Comparison of ENCODE assay signal across 8 cellular contexts in the genomic region with DNA sequence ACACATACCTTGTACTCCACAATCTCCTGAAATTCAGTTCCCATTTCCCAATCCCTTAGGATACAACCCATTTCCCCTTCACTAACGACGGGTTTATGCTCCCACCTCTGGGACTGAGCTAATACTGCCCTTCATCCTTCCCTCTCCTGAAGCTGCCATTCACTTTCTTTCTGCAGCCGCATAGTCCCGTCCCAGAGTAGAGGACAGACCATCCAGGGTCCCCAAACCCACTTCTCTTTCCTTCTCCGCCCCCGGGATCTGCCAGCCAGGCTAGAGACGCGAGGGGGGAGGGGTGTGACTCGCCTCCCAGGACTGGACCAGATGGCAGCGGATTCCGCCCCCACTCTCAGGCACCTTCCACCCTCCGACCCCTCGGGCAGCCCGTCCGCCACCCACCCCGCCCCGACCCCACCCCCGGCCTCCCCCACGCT. TPM values are rescaled to one million over a fixed set of nuclear protein-coding genes. Genes with fewer than 3 reads are reported as not detected.
DNase-seq lines count a peak whose midpoint lies in the region; TF ChIP-seq lines count a peak whose summit lies in the region.

No MANE protein-coding gene starts in this region.

- peaks cover 12% of the 10 kb centered on the region for H3F3A ChIP-seq in neural progenitor cell (ENCODE audit: low read depth)

- DNase-seq in EL (peak; percentile 58), HEK293T (ENCODE audit: extremely low spot score) (peak; percentile 71), NCI-H524 (lab: John Stamatoyannopoulos, UW) (peak; percentile 46 to 57), fibroblast of villous mesenchyme (ENCODE audit: low read depth) (peak; percentile 33), neural progenitor cell (ENCODE audit: low spot score) (peak; percentile 78), transverse colon (peak; percentile 63), SIG-M5 (lab: John Stamatoyannopoulos, UW) (no peak)
- peak; percentile 47 to 60 for DNase-seq in activated T-cell treated with anti-CD3 and anti-CD28 coated beads, Interleukin-2, amount 50 U/mL, for 48 hours

- peak overlapping the region; percentile 88 for H3K27ac Mint-ChIP-seq in neural progenitor cell

- H2AFZ ChIP-seq in neural progenitor cell (replicated peaks) = peak overlapping the region; percentile 15

- no peaks in the 10 kb centered on the region for H3K4me1 ChIP-seq in neural progenitor cell
- H3K4me1 ChIP-seq in transverse colon = peaks cover 6 to 43% (median 17%) of the 10 kb centered on the region in 4 donors

- POLR2A ChIA-PET in HEK293T (lab: Yijun Ruan, JAX) = interaction anchor here (1.0 kb wide), 1 partner anchor 64 kb away, joined by 3 read pairs; a partner anchor contains a TSS

- TF ChIP-seq POLR2A in transverse colon (IDR thresholded peaks at IDR 0.05) = no peak

- H3K4me3 Mint-ChIP-seq in neural progenitor cell = peak overlapping the region; percentile 97

- WGBS in transverse colon (ENCODE audit: low coverage in 1 of 2), 2 donors = 0 to 4% methylated on average over 4 to 17 of the region's 19 CpGs

- H3K79me2 ChIP-seq in neural progenitor cell (ENCODE audit: low read depth) = peaks cover 50% of the 10 kb centered on the region

- H3K9ac ChIP-seq in neural progenitor cell = peak overlapping the region; percentile 90

- intact Hi-C loops in transverse colon (cut with DNase I; ENCODE audit: low total_unique reads) = loop anchor here (2.0 kb wide), 1 partner anchor 64 kb away; a partner anchor contains a TSS

- peak overlapping the region; percentile 68 for H3K4me3 ChIP-seq in fibroblast of villous mesenchyme (ENCODE audit: low read depth, low read length)
- peak overlapping the region; percentile 77 for H3K4me3 ChIP-seq in neural progenitor cell
- H3K4me3 ChIP-seq in transverse colon = peak overlapping the region; percentile 58 to 99 (median 79)

- peaks cover 24% of the 10 kb centered on the region for H4K20me1 ChIP-seq in neural progenitor cell (ENCODE audit: low read depth)

- peaks cover 17% of the 10 kb centered on the region for H3K4me1 Mint-ChIP-seq in neural progenitor cell

- in situ Hi-C loops in transverse colon (cut with MboI; ENCODE audit: low pct_ligation_motif_present in 1 of 4, low pct_unique_long_range_greater_than_20kb in 1 of 4, low sequenced_read_pairs in 3 of 4) = loop anchor here in 2 of 4 donors (25.0 kb wide), 1 partner anchor 134 kb away; a partner anchor contains a TSS

- no peaks in the 10 kb centered on the region for H3K27me3 Mint-ChIP-seq in neural progenitor cell (ENCODE audit: insufficient read depth, low read depth)

- H3K4me2 ChIP-seq in neural progenitor cell = peak overlapping the region; percentile 85

- H3K27ac ChIP-seq in neural progenitor cell (peak overlapping the region; percentile 94), transverse colon (peak overlapping the region; percentile 79 to 95 (median 86))

- CTCF ChIA-PET in HEK293T (lab: Yijun Ruan, JAX) = no interaction called here

- no peak for TF ChIP-seq EP300 in transverse colon (IDR thresholded peaks at IDR 0.05; ENCODE audit: low read depth)

- H3K36me3 ChIP-seq in neural progenitor cell = peaks cover 11% of the 10 kb centered on the region
- no peaks in the 10 kb centered on the region for H3K36me3 ChIP-seq in transverse colon

- no peaks in the 10 kb centered on the region for H3K9me3 Mint-ChIP-seq in neural progenitor cell

- no peaks in the 10 kb centered on the region for H3K9me3 ChIP-seq in neural progenitor cell (ENCODE audit: low read depth)
- no peaks in the 10 kb centered on the region for H3K9me3 ChIP-seq in transverse colon

- H3K36me3 Mint-ChIP-seq in neural progenitor cell = peaks cover 11% of the 10 kb centered on the region

- TF ChIP-seq CTCF in fibroblast of villous mesenchyme (IDR thresholded peaks at IDR 0.05; ENCODE audit: insufficient read depth, low read depth, low read length) (no peak), neural progenitor cell (IDR thresholded peaks at IDR 0.05) (no peak), transverse colon (IDR thresholded peaks at IDR 0.05) (no peak)

- H3K27me3 ChIP-seq in neural progenitor cell = peaks cover 12% of the 10 kb centered on the region
- H3K27me3 ChIP-seq in transverse colon = no peaks in the 10 kb centered on the region

TF ChIP-seq in HEK293T, 16 proteins besides CTCF, POLR2A, EP300 and RAD21:
- TF ChIP-seq FOXK2 (IDR thresholded peaks at IDR 0.05) = no peak
- TF ChIP-seq, protein P1, sequence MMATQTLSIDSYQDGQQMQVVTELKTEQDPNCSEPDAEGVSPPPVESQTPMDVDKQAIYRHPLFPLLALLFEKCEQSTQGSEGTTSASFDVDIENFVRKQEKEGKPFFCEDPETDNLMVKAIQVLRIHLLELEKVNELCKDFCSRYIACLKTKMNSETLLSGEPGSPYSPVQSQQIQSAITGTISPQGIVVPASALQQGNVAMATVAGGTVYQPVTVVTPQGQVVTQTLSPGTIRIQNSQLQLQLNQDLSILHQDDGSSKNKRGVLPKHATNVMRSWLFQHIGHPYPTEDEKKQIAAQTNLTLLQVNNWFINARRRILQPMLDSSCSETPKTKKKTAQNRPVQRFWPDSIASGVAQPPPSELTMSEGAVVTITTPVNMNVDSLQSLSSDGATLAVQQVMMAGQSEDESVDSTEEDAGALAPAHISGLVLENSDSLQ (IDR thresholded peaks at IDR 0.05) = peak; percentile 7; the same call in 1 of the 2 replicates

RNA-seq across cellular contexts. Expression of a gene that starts 0.7 kb away (rescaled TPM):
- 60.9 and 66.9 TPM in 2 replicates for total RNA-seq in fibroblast of villous mesenchyme
- 17.9 and 20.1 TPM in 2 replicates for total RNA-seq in neural progenitor cell (ENCODE audit: low replicate concordance)
- total RNA-seq in transverse colon = 10 to 100 TPM in 3 of 4 donors, 1 to 10 TPM in 1; 9.6 to 51.7 (median 14.3) TPM
